Comparison of ENCODE assay signal across 8 cellular contexts in the genomic region with DNA sequence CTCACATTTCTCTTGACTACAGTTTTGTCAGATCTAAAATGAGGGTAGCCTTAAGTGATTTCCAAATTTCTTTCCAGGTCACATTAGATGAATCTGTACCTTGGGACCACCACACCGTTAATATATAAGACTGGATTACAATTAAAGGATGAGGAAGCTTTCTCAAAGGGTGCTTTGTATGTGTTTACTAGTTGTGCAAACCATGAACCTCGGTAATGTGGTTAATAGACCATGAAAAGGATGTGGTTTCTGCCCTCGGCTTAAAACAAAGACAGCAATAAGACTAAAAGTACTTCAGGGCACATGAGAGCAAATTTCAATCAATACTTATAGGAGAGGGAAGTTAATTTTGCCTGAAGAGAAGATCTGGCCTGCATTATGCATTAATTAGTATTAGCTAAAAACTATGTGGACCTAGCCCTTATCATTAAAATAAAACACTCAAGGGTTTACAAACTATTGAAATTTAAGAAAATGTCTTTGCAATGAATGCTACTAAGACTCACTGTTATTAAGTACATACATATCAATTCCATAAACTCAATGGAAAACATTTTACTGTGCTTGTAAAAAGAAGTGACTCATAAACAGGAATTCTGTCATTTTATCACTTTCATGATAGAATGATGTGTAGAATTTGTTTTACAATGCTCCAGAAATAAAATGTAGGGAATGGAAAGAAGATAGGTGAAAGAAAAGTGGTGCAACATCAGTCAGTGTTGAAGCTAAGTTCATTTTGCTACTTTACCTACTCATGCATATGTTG. TPM values are rescaled to one million over a fixed set of nuclear protein-coding genes. Genes with fewer than 3 reads are reported as not detected.
DNase-seq lines count a peak whose midpoint lies in the region; ATAC-seq, FAIRE-seq and TF ChIP-seq lines count a peak whose summit lies in the region.

No MANE protein-coding gene starts in this region.

- H3K9ac ChIP-seq in skeletal muscle tissue (ENCODE audit: low read depth in 1 of 3, low read length in 3 of 3), result peak overlapping the region in 2 of 3 donors; percentile 87 to 91
- H3K9ac ChIP-seq in kidney (ENCODE audit: low read length in 2 of 2), result no peak overlapping the region

- CTCF ChIA-PET in activated naive CD4-positive, alpha-beta T cell treated with anti-CD3 and anti-CD28 coated beads, Interleukin-2, amount 10 ng/mL, durations not matched to agents 7 days and 5 days (lab: Charles Lee), result interaction anchor here (0.6 to 1.3 kb wide), 2 partner anchors 10 to 20 kb away, joined by 3 to 5 read pairs; no protein-coding TSS in a partner anchor
- CTCF ChIA-PET in activated naive CD4-positive, alpha-beta T cell treated with anti-CD3 and anti-CD28 coated beads for 36 hours (lab: Charles Lee), result interaction anchor here (0.9 kb wide), 1 partner anchor 16 kb away, joined by 3 read pairs; no protein-coding TSS in a partner anchor
- CTCF ChIA-PET in Calu3 (lab: Charles Lee), result interaction anchor here (1.6 kb wide), 1 partner anchor 10 kb away, joined by 4 read pairs; no protein-coding TSS in a partner anchor

- H3K27ac ChIP-seq in coronary artery, result peak overlapping the region in 1 of 2 donors; percentile 98
- H3K27ac ChIP-seq in skeletal muscle tissue (ENCODE audit: low read depth, low read length), result peak overlapping the region; percentile 95
- H3K27ac ChIP-seq in kidney (ENCODE audit: low read depth in 2 of 2, low read length in 2 of 2), result no peak overlapping the region

- peaks cover 2% of the 10 kb centered on the region for H3K36me3 Mint-ChIP-seq in activated naive CD4-positive, alpha-beta T cell treated with anti-CD3 and anti-CD28 coated beads, Interleukin-2, amount 10 ng/mL, durations not matched to agents 7 days and 5 days
- no peaks in the 10 kb centered on the region for H3K36me3 Mint-ChIP-seq in activated naive CD4-positive, alpha-beta T cell treated with anti-CD3 and anti-CD28 coated beads for 36 hours (ENCODE audit: low read depth)
- peaks cover 12% of the 10 kb centered on the region for H3K36me3 Mint-ChIP-seq in Calu3 (ENCODE audit: insufficient read depth, unreplicated experiment)

- H3K27me3 ChIP-seq in skeletal muscle tissue (ENCODE audit: control insufficient read depth in 3 of 3, insufficient read depth in 3 of 3, low read length in 3 of 3), result no peaks in the 10 kb centered on the region

- peaks cover 16% of the 10 kb centered on the region for H3K4me1 Mint-ChIP-seq in activated naive CD4-positive, alpha-beta T cell treated with anti-CD3 and anti-CD28 coated beads, Interleukin-2, amount 10 ng/mL, durations not matched to agents 7 days and 5 days
- H3K4me1 Mint-ChIP-seq in activated naive CD4-positive, alpha-beta T cell treated with anti-CD3 and anti-CD28 coated beads for 36 hours (ENCODE audit: low read depth), result peaks cover 12% of the 10 kb centered on the region
- no peaks in the 10 kb centered on the region for H3K4me1 Mint-ChIP-seq in Calu3 (ENCODE audit: low read depth, unreplicated experiment)

- no peak for FAIRE-seq in kidney (lab: Jason Lieb, UNC)

- H3K4me3 ChIP-seq in coronary artery (peak overlapping the region; percentile 94), skeletal muscle tissue (ENCODE audit: low read length in 3 of 3) (peak overlapping the region in 2 of 3 donors; percentile 68 to 81), kidney (ENCODE audit: low read length in 2 of 2) (no peak overlapping the region)

- peak; percentile 42 for DNase-seq in activated naive CD4-positive, alpha-beta T cell treated with anti-CD3 and anti-CD28 coated beads, Interleukin-2, amount 10 ng/mL, durations not matched to agents 7 days and 5 days
- DNase-seq in activated naive CD4-positive, alpha-beta T cell treated with anti-CD3 and anti-CD28 coated beads for 36 hours, result no peak
- peak; percentile 55 for DNase-seq in NCI-H146 (lab: John Stamatoyannopoulos, UW)
- DNase-seq in coronary artery (ENCODE audit: low spot score), result no peak
- no peak for DNase-seq in Calu3
- no peak for DNase-seq in kidney

- intact Hi-C loops in activated naive CD4-positive, alpha-beta T cell treated with anti-CD3 and anti-CD28 coated beads for 36 hours (cut with micrococcal nuclease), result no loop called here
- intact Hi-C loops in Calu3 (cut with micrococcal nuclease; ENCODE audit: unreplicated experiment) (no loop called here), kidney (cut with DNase I) (no loop called here)

- TF ChIP-seq CTCF in coronary artery (IDR thresholded peaks at IDR 0.05) (no peak), Calu3 (IDR thresholded peaks at IDR 0.05; ENCODE audit: unreplicated experiment) (no peak), kidney (IDR thresholded peaks at IDR 0.05; ENCODE audit: borderline replicate concordance, extremely low read depth, insufficient read depth) (no peak)

- BruUV-seq in Calu3 (replicated peaks; lab: Mats Ljungman, UMichigan), result no TSS peak

- no peak overlapping the region for H3K27ac Mint-ChIP-seq in activated naive CD4-positive, alpha-beta T cell treated with anti-CD3 and anti-CD28 coated beads, Interleukin-2, amount 10 ng/mL, durations not matched to agents 7 days and 5 days
- H3K27ac Mint-ChIP-seq in activated naive CD4-positive, alpha-beta T cell treated with anti-CD3 and anti-CD28 coated beads for 36 hours, result no peak overlapping the region
- H3K27ac Mint-ChIP-seq in Calu3 (ENCODE audit: unreplicated experiment), result no peak overlapping the region

- H3K27me3 Mint-ChIP-seq in activated naive CD4-positive, alpha-beta T cell treated with anti-CD3 and anti-CD28 coated beads, Interleukin-2, amount 10 ng/mL, durations not matched to agents 7 days and 5 days, result no peaks in the 10 kb centered on the region
- no peaks in the 10 kb centered on the region for H3K27me3 Mint-ChIP-seq in activated naive CD4-positive, alpha-beta T cell treated with anti-CD3 and anti-CD28 coated beads for 36 hours (ENCODE audit: low read depth)
- H3K27me3 Mint-ChIP-seq in Calu3 (ENCODE audit: unreplicated experiment), result no peaks in the 10 kb centered on the region

- H3K9me3 Mint-ChIP-seq in activated naive CD4-positive, alpha-beta T cell treated with anti-CD3 and anti-CD28 coated beads, Interleukin-2, amount 10 ng/mL, durations not matched to agents 7 days and 5 days, result no peaks in the 10 kb centered on the region
- no peaks in the 10 kb centered on the region for H3K9me3 Mint-ChIP-seq in activated naive CD4-positive, alpha-beta T cell treated with anti-CD3 and anti-CD28 coated beads for 36 hours
- H3K9me3 Mint-ChIP-seq in Calu3 (ENCODE audit: low read depth, unreplicated experiment), result no peaks in the 10 kb centered on the region

- ATAC-seq in HG02763 (IDR thresholded peaks at IDR 0.05; ENCODE audit: unreplicated experiment), result peak; percentile 39

- peaks cover 8 to 11% (median 10%) of the 10 kb centered on the region in 3 donors for H3K4me1 ChIP-seq in skeletal muscle tissue (ENCODE audit: control insufficient read depth in 3 of 3, insufficient read depth in 3 of 3, low read length in 3 of 3)
- H3K4me1 ChIP-seq in kidney (ENCODE audit: control insufficient read depth in 1 of 2, insufficient read depth in 1 of 2, low read depth in 1 of 2, low read length in 2 of 2), result peaks cover 4 to 5% of the 10 kb centered on the region in 2 donors

- no peaks in the 10 kb centered on the region for H3K36me3 ChIP-seq in skeletal muscle tissue (ENCODE audit: control insufficient read depth in 3 of 3, insufficient read depth in 3 of 3, low read length in 3 of 3)
- H3K36me3 ChIP-seq in kidney (ENCODE audit: control insufficient read depth in 1 of 2, insufficient read depth in 2 of 2, low read length in 2 of 2), result no peaks in the 10 kb centered on the region

- H3K4me3 Mint-ChIP-seq in activated naive CD4-positive, alpha-beta T cell treated with anti-CD3 and anti-CD28 coated beads, Interleukin-2, amount 10 ng/mL, durations not matched to agents 7 days and 5 days, result no peak overlapping the region
- no peak overlapping the region for H3K4me3 Mint-ChIP-seq in activated naive CD4-positive, alpha-beta T cell treated with anti-CD3 and anti-CD28 coated beads for 36 hours
- no peak overlapping the region for H3K4me3 Mint-ChIP-seq in Calu3 (ENCODE audit: low read depth, unreplicated experiment)

- H3K9me3 ChIP-seq in skeletal muscle tissue (ENCODE audit: control insufficient read depth in 3 of 3, low read length in 3 of 3), result no peaks in the 10 kb centered on the region
- no peaks in the 10 kb centered on the region for H3K9me3 ChIP-seq in kidney (ENCODE audit: control insufficient read depth in 1 of 2, low read length in 2 of 2)

RNA-seq across cellular contexts. Expression of gene TMX4, which starts 0.9 kb away (rescaled TPM):
- total RNA-seq in activated naive CD4-positive, alpha-beta T cell treated with anti-CD3 and anti-CD28 coated beads for 36 hours, result 10 to 100 TPM; 28.3 to 29.9 TPM
- 13.6 TPM for total RNA-seq in skeletal muscle tissue
- 16.3 and 21.2 TPM in 2 replicates for total RNA-seq in Calu3 (2022)
- total RNA-seq in kidney, result 90.8 TPM
- polyA plus RNA-seq in kidney (ENCODE audit: insufficient read depth, low read depth, low replicate concordance), result 20.7 TPM

Comparison
In these comparisons a context has a peak if more than half of its experiments do, and no peak if none do; other contexts are left out.
1. DNase-seq: peak in activated naive CD4-positive, alpha-beta T cell treated with anti-CD3 and anti-CD28 coated beads, Interleukin-2, amount 10 ng/mL, durations not matched to agents 7 days and 5 days (single experiment) and NCI-H146 (single experiment); none in activated naive CD4-positive, alpha-beta T cell treated with anti-CD3 and anti-CD28 coated beads for 36 hours (single experiment), coronary artery (single experiment), Calu3 (single experiment) and kidney (single experiment).
2. H3K4me3 ChIP-seq: peak in coronary artery (single experiment) and skeletal muscle tissue (2 of 3); none in kidney (0 of 2).
3. H3K9ac ChIP-seq: peak in skeletal muscle tissue (2 of 3); none in kidney (0 of 2).